14 cellular contexts compared by ENCODE assay signal in the genomic region with DNA sequence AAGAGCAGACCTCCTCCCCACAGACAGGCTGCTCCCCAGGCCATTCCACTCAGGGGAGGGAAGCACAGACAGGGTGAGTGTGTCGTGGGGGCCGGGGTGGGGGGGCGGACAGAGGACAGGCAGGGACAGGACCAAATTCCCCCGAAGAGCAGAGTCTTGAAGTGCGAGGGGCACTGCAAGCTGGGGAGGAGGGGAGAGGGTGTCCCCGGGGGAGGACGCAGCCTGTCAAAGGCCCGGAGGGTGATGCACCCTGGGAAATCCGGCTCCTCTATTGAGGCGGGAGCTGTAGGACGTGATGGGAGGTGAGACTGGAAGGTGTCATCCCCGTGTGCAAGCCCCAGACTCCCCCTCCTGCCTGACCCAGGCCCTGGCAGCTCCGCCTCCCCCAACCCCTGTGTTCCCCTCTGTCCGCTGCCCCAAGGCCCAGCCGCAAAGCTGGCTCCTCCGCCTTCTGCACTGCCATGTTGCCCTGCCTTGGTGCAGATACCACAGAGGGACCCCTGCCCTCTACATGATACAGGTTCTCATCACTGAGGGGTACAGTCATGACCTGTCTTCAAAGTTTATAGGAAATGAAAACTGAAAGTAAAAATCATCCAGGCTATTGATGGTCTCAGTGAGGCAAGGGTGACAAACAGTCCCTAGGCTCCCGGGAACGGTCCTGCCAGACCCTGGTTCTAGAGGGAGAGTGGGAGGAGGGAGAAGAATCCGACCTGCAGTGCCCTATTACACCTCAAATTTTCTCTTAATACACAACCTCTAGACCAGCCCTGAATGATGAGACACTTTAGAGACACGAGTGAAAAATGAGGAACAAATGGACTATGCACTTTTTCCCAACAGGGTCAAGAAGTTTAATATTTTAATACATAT.
DNase-seq lines count a peak whose midpoint lies in the region; ATAC-seq, FAIRE-seq and TF ChIP-seq lines count a peak whose summit lies in the region.
"Had no signal": no experiment of that assay in that cellular context is flagged by ENCODE, and none has a peak within 500 bp of the region (broad histone marks: within the 10 kb centered on the region; RNA-seq: fewer than 3 reads in every experiment).

No MANE protein-coding gene starts in this region.

- WGBS in gastroesophageal sphincter (ENCODE audit: low coverage in 1 of 2), 2 donors, result 42 to 51% methylated on average over 6 to 8 of the region's 20 CpGs
- 62% methylated on average over 16 of the region's 20 CpGs for WGBS in suprapubic skin

- TF ChIP-seq EP300 in gastroesophageal sphincter (IDR thresholded peaks at IDR 0.05) (no peak), suprapubic skin (IDR thresholded peaks at IDR 0.05) (no peak)

- H3K27me3 ChIP-seq in gastroesophageal sphincter (peaks cover 42% of the 10 kb centered on the region), suprapubic skin (peaks cover 5% of the 10 kb centered on the region)

- H3K36me3 ChIP-seq in gastroesophageal sphincter (no peaks in the 10 kb centered on the region), suprapubic skin (no peaks in the 10 kb centered on the region)

- peaks cover 7% of the 10 kb centered on the region for H3K4me1 Mint-ChIP-seq in activated naive CD4-positive, alpha-beta T cell treated with anti-CD3 and anti-CD28 coated beads for 36 hours (ENCODE audit: low read depth)
- peaks cover 8% of the 10 kb centered on the region for H3K4me1 Mint-ChIP-seq in activated B cell treated with CpG ODN at 0.5 μM for 24 hours

- no peak overlapping the region for H3K4me3 Mint-ChIP-seq in activated naive CD4-positive, alpha-beta T cell treated with anti-CD3 and anti-CD28 coated beads for 36 hours
- H3K4me3 Mint-ChIP-seq in activated B cell treated with CpG ODN at 0.5 μM for 24 hours, result peak overlapping the region; percentile 78

- H3K4me3 ChIP-seq in gastroesophageal sphincter (no peak overlapping the region), suprapubic skin (no peak overlapping the region)

- H3K27me3 Mint-ChIP-seq in activated naive CD4-positive, alpha-beta T cell treated with anti-CD3 and anti-CD28 coated beads for 36 hours (ENCODE audit: low read depth), result no peaks in the 10 kb centered on the region
- H3K27me3 Mint-ChIP-seq in activated B cell treated with CpG ODN at 0.5 μM for 24 hours, result peaks cover 3% of the 10 kb centered on the region

- peak overlapping the region; percentile 68 for H3K27ac Mint-ChIP-seq in activated naive CD4-positive, alpha-beta T cell treated with anti-CD3 and anti-CD28 coated beads for 36 hours
- H3K27ac Mint-ChIP-seq in activated B cell treated with CpG ODN at 0.5 μM for 24 hours, result no peak overlapping the region

- no peak overlapping the region for H3K27ac ChIP-seq in gastroesophageal sphincter
- no peak overlapping the region for H3K27ac ChIP-seq in suprapubic skin

- peaks cover 3% of the 10 kb centered on the region for H3K9me3 Mint-ChIP-seq in activated naive CD4-positive, alpha-beta T cell treated with anti-CD3 and anti-CD28 coated beads for 36 hours
- H3K9me3 Mint-ChIP-seq in activated B cell treated with CpG ODN at 0.5 μM for 24 hours, result peaks cover 1% of the 10 kb centered on the region

- no peak for TF ChIP-seq CTCF in activated B cell treated with CpG ODN at 0.5 μM for 24 hours (IDR thresholded peaks at IDR 0.05)
- no peak for TF ChIP-seq CTCF in gastroesophageal sphincter (IDR thresholded peaks at IDR 0.05)
- no peak for TF ChIP-seq CTCF in suprapubic skin (IDR thresholded peaks at IDR 0.05)
- TF ChIP-seq CTCF in GM20000 (IDR thresholded peaks at IDR 0.05; ENCODE audit: extremely low read depth, missing control alignments), result no peak

- no peak for ATAC-seq in activated B cell treated with CpG ODN at 0.5 μM for 24 hours (ENCODE audit: low read depth)
- peak; percentile 31 for ATAC-seq in gastroesophageal sphincter
- ATAC-seq in GM19395 (IDR thresholded peaks at IDR 0.05; ENCODE audit: unreplicated experiment), result no peak
- ATAC-seq: left ventricle myocardium superior had no signal

- H3K36me3 Mint-ChIP-seq in activated naive CD4-positive, alpha-beta T cell treated with anti-CD3 and anti-CD28 coated beads for 36 hours (ENCODE audit: low read depth), result no peaks in the 10 kb centered on the region
- no peaks in the 10 kb centered on the region for H3K36me3 Mint-ChIP-seq in activated B cell treated with CpG ODN at 0.5 μM for 24 hours (ENCODE audit: low read depth)

- no peak for FAIRE-seq in HTR-8/SVneo (lab: Jason Lieb, UNC)
- FAIRE-seq: bronchial epithelial cell had no signal

- POLR2A ChIA-PET in activated B cell treated with CpG ODN at 0.5 μM for 24 hours (lab: Charles Lee), result interaction anchor here (0.6 kb wide), 1 partner anchor 1189 kb away, joined by 7 read pairs; no protein-coding TSS in a partner anchor

- intact Hi-C loops in activated naive CD4-positive, alpha-beta T cell treated with anti-CD3 and anti-CD28 coated beads for 36 hours (cut with micrococcal nuclease), result no loop called here
- intact Hi-C loops in activated B cell treated with CpG ODN at 0.5 μM for 24 hours (cut with micrococcal nuclease), result no loop called here

- TF ChIP-seq POLR2A in gastroesophageal sphincter (IDR thresholded peaks at IDR 0.05) (no peak), suprapubic skin (IDR thresholded peaks at IDR 0.05) (no peak)

- DNase-seq in activated naive CD4-positive, alpha-beta T cell treated with anti-CD3 and anti-CD28 coated beads for 36 hours, result no peak
- no peak for DNase-seq in activated naive CD4-positive, alpha-beta T cell treated with Interleukin-2 at 50 U/mL for 16 hours
- DNase-seq in activated B cell treated with CpG ODN at 0.5 μM for 24 hours (no peak), suprapubic skin (ENCODE audit: low spot score in 2 of 2) (peak; percentile 35 to 56), GM20000 (ENCODE audit: low spot score) (no peak), HTR-8/SVneo (ENCODE audit: insufficient read length, low spot score) (no peak)
- DNase-seq: erythroblast, Karpas-422, left ventricle myocardium superior, NCI-H187, NCI-H69 had no signal

- CTCF ChIA-PET in activated naive CD4-positive, alpha-beta T cell treated with anti-CD3 and anti-CD28 coated beads for 36 hours (lab: Charles Lee), result no interaction called here
- CTCF ChIA-PET in activated B cell treated with CpG ODN at 0.5 μM for 24 hours (lab: Charles Lee), result no interaction called here

- H3K9me3 ChIP-seq in gastroesophageal sphincter (peaks cover 0 to 11% (median 0%) of the 10 kb centered on the region in 3 donors), suprapubic skin (no peaks in the 10 kb centered on the region)

- H3K4me1 ChIP-seq in gastroesophageal sphincter (no peaks in the 10 kb centered on the region), suprapubic skin (no peaks in the 10 kb centered on the region)

Comparison
In these comparisons a context has a peak if more than half of its experiments do, and no peak if none do; other contexts are left out.
1. DNase-seq: peak in suprapubic skin (2 of 2); none in activated naive CD4-positive, alpha-beta T cell treated with anti-CD3 and anti-CD28 coated beads for 36 hours (single experiment), activated naive CD4-positive, alpha-beta T cell treated with Interleukin-2 at 50 U/mL for 16 hours (single experiment), activated B cell treated with CpG ODN at 0.5 μM for 24 hours (single experiment), GM20000 (single experiment) and HTR-8/SVneo (single experiment).